In the genomic region with DNA sequence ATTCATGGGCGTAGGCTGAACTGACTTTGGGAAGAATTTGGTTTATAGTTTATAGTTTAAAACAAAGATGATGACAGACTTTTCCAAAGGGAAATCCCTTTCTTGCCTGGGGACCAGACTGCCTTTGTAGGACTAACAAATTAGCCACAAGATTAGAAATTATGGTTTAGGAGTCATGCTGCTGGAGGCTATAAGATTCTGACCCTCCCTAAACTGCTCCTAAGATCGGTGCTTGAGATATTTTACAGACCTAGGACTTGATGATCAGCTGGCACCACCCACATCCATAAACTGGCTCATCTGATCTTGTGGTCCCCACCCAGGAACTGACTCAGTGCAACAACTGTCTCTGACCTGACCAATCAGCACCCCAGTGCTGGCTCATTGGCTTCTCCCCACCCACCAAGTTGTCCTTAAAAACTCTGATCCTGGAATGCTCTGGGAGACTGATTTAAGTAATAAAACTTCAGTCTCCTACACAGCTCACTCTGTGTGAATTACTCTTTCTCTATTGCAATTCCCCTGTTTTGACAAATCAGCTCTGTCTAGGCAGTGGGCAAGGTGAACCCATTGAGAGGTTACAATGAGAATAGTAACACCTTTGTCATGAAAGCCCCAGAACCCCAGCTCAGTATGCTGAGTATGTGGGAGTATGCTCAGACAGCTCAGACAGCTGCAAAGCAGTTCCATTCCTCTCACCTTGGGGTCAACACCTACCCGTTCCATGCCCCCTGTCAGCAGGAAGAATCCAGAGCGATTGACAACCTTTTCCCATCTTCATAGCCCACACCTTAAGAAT, we compare ENCODE assay signal across 13 cellular contexts. TPM values are rescaled to one million over a fixed set of nuclear protein-coding genes. Genes with fewer than 3 reads are reported as not detected.
DNase-seq lines count a peak whose midpoint lies in the region; ATAC-seq, FAIRE-seq and TF ChIP-seq lines count a peak whose summit lies in the region.
"Had no signal": no experiment of that assay in that cellular context is flagged by ENCODE, and none has a peak within 500 bp of the region (broad histone marks: within the 10 kb centered on the region; RNA-seq: fewer than 3 reads in every experiment).

No MANE protein-coding gene starts in this region.

- H3K9me3 ChIP-seq in keratinocyte (ENCODE audit: control insufficient read depth, low read depth, low read length): peaks cover 5% of the 10 kb centered on the region
- H3K9me3 ChIP-seq: colonic mucosa had no signal

- H3K27me3 Mint-ChIP-seq in HFFc6 (ENCODE audit: insufficient read depth): peaks cover 1% of the 10 kb centered on the region

- H3K27me3 ChIP-seq in keratinocyte (ENCODE audit: control insufficient read depth, extremely low read depth, insufficient read depth, low read length): no peaks in the 10 kb centered on the region
- H3K27me3 ChIP-seq: colonic mucosa had no signal

- H3K4me3 Mint-ChIP-seq in HFFc6: peak overlapping the region; percentile 29
- H3K4me3 Mint-ChIP-seq: activated CD8-positive, alpha-beta memory T cell treated with anti-CD3 and anti-CD28 coated beads, Interleukin-2, amount 10 ng/mL, durations not matched to agents 7 days and 5 days had no signal

- no peak overlapping the region for H2AFZ ChIP-seq in keratinocyte (ENCODE audit: control insufficient read depth, low read length)

- DNase-seq in CD1c-positive myeloid dendritic cell (ENCODE audit: extremely low spot score) (peak; percentile 31), HFFc6 (peak; percentile 96), amniotic epithelial cell (ENCODE audit: low read depth) (peak; percentile 64), keratinocyte (ENCODE audit: low read depth, low spot score) (peak; percentile 97)
- DNase-seq: activated CD8-positive, alpha-beta memory T cell treated with anti-CD3 and anti-CD28 coated beads, Interleukin-2, amount 10 ng/mL, durations not matched to agents 7 days and 5 days; colonic mucosa; NCI-H2171; SK-N-SH had no signal

- peaks cover 25% of the 10 kb centered on the region for H3K4me1 Mint-ChIP-seq in HFFc6 (ENCODE audit: low read depth)

- no peaks in the 10 kb centered on the region for H3K9me1 ChIP-seq in keratinocyte (ENCODE audit: control insufficient read depth, extremely low read depth, insufficient read depth, low read length)

- H4K20me1 ChIP-seq in keratinocyte (ENCODE audit: control insufficient read depth, extremely low read depth, insufficient read depth, low read length): no peaks in the 10 kb centered on the region

- ATAC-seq in GM21786 (IDR thresholded peaks at IDR 0.05; ENCODE audit: unreplicated experiment): no peak
- no peak for ATAC-seq in GM21381 (IDR thresholded peaks at IDR 0.05; ENCODE audit: unreplicated experiment)
- no peak for ATAC-seq in GM19351 (IDR thresholded peaks at IDR 0.05; ENCODE audit: unreplicated experiment)
- ATAC-seq in GM19455 (IDR thresholded peaks at IDR 0.05; ENCODE audit: unreplicated experiment): no peak
- ATAC-seq: activated CD8-positive, alpha-beta memory T cell treated with anti-CD3 and anti-CD28 coated beads, Interleukin-2, amount 10 ng/mL, durations not matched to agents 7 days and 5 days had no signal

- peak; percentile 85 for FAIRE-seq in keratinocyte (lab: Jason Lieb, UNC)
- FAIRE-seq: G401.6 had no signal

- H3K4me1 ChIP-seq in keratinocyte (ENCODE audit: control insufficient read depth, extremely low read depth, insufficient read depth, low read length): peaks cover 12% of the 10 kb centered on the region
- H3K4me1 ChIP-seq: colonic mucosa had no signal

- H3K4me2 ChIP-seq in keratinocyte (ENCODE audit: control insufficient read depth, extremely low read depth, insufficient read depth, low read depth, low read length): peak overlapping the region; percentile 41
- H3K4me2 ChIP-seq: SK-N-SH had no signal

- H3K79me2 ChIP-seq in keratinocyte (ENCODE audit: control insufficient read depth, insufficient read depth, low read length): no peaks in the 10 kb centered on the region

- dilution Hi-C loops in keratinocyte (cut with MboI; ENCODE audit: extremely low pct_ligation_motif_present, low sequenced_read_pairs): no loop called here

- peaks cover 9% of the 10 kb centered on the region for H3K36me3 Mint-ChIP-seq in HFFc6 (ENCODE audit: low read depth)

- no peak overlapping the region for H3K9ac ChIP-seq in keratinocyte (ENCODE audit: control insufficient read depth, extremely low read depth, insufficient read depth, low read length)
- H3K9ac ChIP-seq: SK-N-SH had no signal

- H3K4me3 ChIP-seq in keratinocyte (ENCODE audit: control insufficient read depth in 2 of 3, extremely low read depth in 1 of 3, insufficient read depth in 2 of 3, low read depth in 1 of 3, low read length in 3 of 3): no peak overlapping the region
- H3K4me3 ChIP-seq: colonic mucosa had no signal

- no peak for TF ChIP-seq CTCF in HFFc6 (IDR thresholded peaks at IDR 0.05)
- no peak for TF ChIP-seq CTCF in keratinocyte (optimal IDR thresholded peaks at IDR 0.05 in 1 of 3, IDR thresholded peaks at IDR 0.05 in 1 of 3, conservative IDR thresholded peaks at IDR 0.05 in 1 of 3; ENCODE audit: extremely low read depth in 1 of 3, insufficient read depth in 2 of 3, low read length in 3 of 3)

- peaks cover 4% of the 10 kb centered on the region for H3K9me3 Mint-ChIP-seq in HFFc6

- H3K27ac Mint-ChIP-seq in HFFc6: peak overlapping the region; percentile 65
- H3K27ac Mint-ChIP-seq: activated CD8-positive, alpha-beta memory T cell treated with anti-CD3 and anti-CD28 coated beads, Interleukin-2, amount 10 ng/mL, durations not matched to agents 7 days and 5 days had no signal

- H3K36me3 ChIP-seq in keratinocyte (ENCODE audit: control insufficient read depth in 2 of 2, extremely low read depth in 1 of 2, insufficient read depth in 2 of 2, low read length in 2 of 2): no peaks in the 10 kb centered on the region
- H3K36me3 ChIP-seq: colonic mucosa had no signal

- peak overlapping the region; percentile 59 for H3K27ac ChIP-seq in keratinocyte (ENCODE audit: control insufficient read depth, insufficient read depth, low read length)
- H3K27ac ChIP-seq: colonic mucosa had no signal

RNA-seq across cellular contexts. Expression of gene C15orf39, which starts 51.6 kb away (rescaled TPM):
- total RNA-seq in HFFc6 (2021; fragmentation: NEBNext Ultra II Directional; extraction: Animal tissue kit (Norgen Biotek cat#: 25700)): 10 to 100 TPM in 5 of 6 experiments, 1 to 10 TPM in 1; 8.8 to 14.8 (median 12.0) TPM
- polyA plus RNA-seq in keratinocyte: 1.8 to 5.3 TPM (median 2.1 TPM) in 3 replicates
- 0.80 TPM for polyA plus RNA-seq in keratinocyte (2011; ENCODE audit: low read depth)
- polyA plus RNA-seq in keratinocyte (2011; cell fraction: cytosol; rRNA removed): 3.1 and 4.4 TPM in 2 replicates
- polyA plus RNA-seq in keratinocyte (2011; cell fraction: nucleus; rRNA removed): 9.4 and 10.9 TPM in 2 replicates
- polyA plus RNA-seq in keratinocyte (2012; ENCODE audit: low replicate concordance): 6.4 and 11.6 TPM in 2 replicates
- 5.4 to 31.9 TPM (median 6.0 TPM) in 3 replicates for polyA minus RNA-seq in keratinocyte
- 11.1 TPM for polyA minus RNA-seq in keratinocyte (2011; cell fraction: cytosol; rRNA and poly(A)+ RNA removed)
- 13.2 TPM in 2 replicates for polyA minus RNA-seq in keratinocyte (2011; cell fraction: nucleus; rRNA and poly(A)+ RNA removed)

Comparison
In these comparisons a context has a peak if more than half of its experiments do, and no peak if none do; other contexts are left out.
1. DNase-seq: peak in every context shown above with its lines; median percentile 97 in keratinocyte; 96 in HFFc6; 64 in amniotic epithelial cell; 31 in CD1c-positive myeloid dendritic cell.